ENCODE assay signal across 10 cellular contexts in the genomic region with DNA sequence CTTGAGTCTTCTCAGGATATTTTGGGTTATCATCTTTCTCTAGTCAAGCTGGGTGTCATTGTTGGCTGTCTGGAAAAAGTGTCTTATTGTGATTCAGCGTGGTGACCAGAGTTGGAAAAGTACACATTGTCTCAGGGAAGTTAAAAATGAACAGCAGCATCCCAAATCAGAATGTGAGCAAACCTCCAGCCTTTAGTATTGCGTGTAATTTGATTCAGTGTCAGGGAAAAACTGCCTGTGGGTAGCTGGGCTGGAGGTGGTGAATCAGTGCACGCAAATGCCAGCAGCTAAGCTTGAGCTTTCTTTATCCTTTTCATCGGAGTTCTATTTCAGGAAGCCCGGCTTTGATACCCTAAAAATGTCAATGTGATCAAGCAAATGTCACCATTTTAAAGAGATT. TPM values are rescaled to one million over a fixed set of nuclear protein-coding genes. Genes with fewer than 3 reads are reported as not detected.
A peak's percentile ranks its signal among the peaks of the same experiment; 100 is the strongest.
DNase-seq lines count a peak whose midpoint lies in the region; ATAC-seq and TF ChIP-seq lines count a peak whose summit lies in the region.
"Had no signal": no experiment of that assay in that cellular context is flagged by ENCODE, and none has a peak within 500 bp of the region (broad histone marks: within the 10 kb centered on the region; RNA-seq: fewer than 3 reads in every experiment).

No MANE protein-coding gene starts in this region.

- ATAC-seq in upper lobe of left lung (ENCODE audit: low FRiP score in 2 of 2), result no peak

- H3K9me3 Mint-ChIP-seq in CD8-positive, alpha-beta memory T cell, result no peaks in the 10 kb centered on the region

- POLR2A ChIA-PET in CD8-positive, alpha-beta memory T cell (lab: Charles Lee), result no interaction called here

- peak overlapping the region in 3 of 4 donors; percentile 28 to 39 (median 33) for H3K4me3 ChIP-seq in upper lobe of left lung
- H3K4me3 ChIP-seq in CD8-positive, alpha-beta memory T cell (ENCODE audit: low read length), result no peak overlapping the region
- H3K4me3 ChIP-seq: BLaER1 had no signal

- TF ChIP-seq CTCF in upper lobe of left lung (IDR thresholded peaks at IDR 0.05), result no peak

- peaks cover 0 to 3% (median 2%) of the 10 kb centered on the region in 3 donors for H3K36me3 Mint-ChIP-seq in CD8-positive, alpha-beta memory T cell

- H3K27me3 Mint-ChIP-seq in CD8-positive, alpha-beta memory T cell, result no peaks in the 10 kb centered on the region

- no peak overlapping the region for H3K4me3 Mint-ChIP-seq in CD8-positive, alpha-beta memory T cell

- TF ChIP-seq POLR2A in upper lobe of left lung (IDR thresholded peaks at IDR 0.05), result no peak

- peaks cover 0 to 12% (median 7%) of the 10 kb centered on the region in 4 donors for H3K4me1 ChIP-seq in upper lobe of left lung
- peaks cover 10% of the 10 kb centered on the region for H3K4me1 ChIP-seq in CD8-positive, alpha-beta memory T cell (ENCODE audit: insufficient read depth, low read length)

- no peak for TF ChIP-seq EP300 in upper lobe of left lung (IDR thresholded peaks at IDR 0.05)

- peaks cover 4 to 24% (median 20%) of the 10 kb centered on the region in 3 donors for H3K4me1 Mint-ChIP-seq in CD8-positive, alpha-beta memory T cell

- H3K27ac ChIP-seq in upper lobe of left lung, result peak overlapping the region; percentile 56 to 69 (median 64)
- H3K27ac ChIP-seq in CD8-positive, alpha-beta memory T cell (ENCODE audit: low read depth, low read length), result no peak overlapping the region
- H3K27ac ChIP-seq: BLaER1 had no signal

- DNase-seq in NCI-H82 (lab: John Stamatoyannopoulos, UW) (peak; percentile 29), NCI-H82 treated with DMSO at 0.1 percent for 48 hours (lab: John Stamatoyannopoulos, UW; ENCODE audit: unreplicated experiment) (no peak), cerebellar cortex (ENCODE audit: low spot score) (peak; percentile 33), kidney tubule cell (ENCODE audit: low spot score) (peak; percentile 79), upper lobe of left lung (no peak), NCI-H2196 treated with DMSO at 0.1 percent for 48 hours (lab: John Stamatoyannopoulos, UW; ENCODE audit: unreplicated experiment) (no peak)
- DNase-seq in stimulated activated CD4-positive, alpha-beta T cell treated with anti-CD3 and anti-CD28 coated beads, Interleukin-2, amount 100 ng/mL, for 24 hours, result no peak
- DNase-seq in CD8-positive, alpha-beta memory T cell, result no peak
- DNase-seq: NCI-H1417 treated with DMSO at 0.1 percent for 48 hours had no signal

- CTCF ChIA-PET in CD8-positive, alpha-beta memory T cell (lab: Charles Lee), result interaction anchor here (0.9 to 3.1 kb wide), 3 partner anchors 10 to 347 kb away, joined by 3 to 11 read pairs (median 8); a partner anchor contains a TSS

- H3K36me3 ChIP-seq in upper lobe of left lung, result peaks cover 0 to 16% (median 0%) of the 10 kb centered on the region in 4 donors
- H3K36me3 ChIP-seq in CD8-positive, alpha-beta memory T cell (ENCODE audit: insufficient read depth, low read length), result no peaks in the 10 kb centered on the region
- H3K36me3 ChIP-seq: BLaER1 had no signal

- H3K9me3 ChIP-seq in upper lobe of left lung, result no peaks in the 10 kb centered on the region
- H3K9me3 ChIP-seq in CD8-positive, alpha-beta memory T cell (ENCODE audit: low read length), result no peaks in the 10 kb centered on the region
- H3K9me3 ChIP-seq: BLaER1 had no signal

- WGBS in upper lobe of left lung, 2 donors, result 50 to 79% methylated on average over 5 of the region's 5 CpGs

- H3K27me3 ChIP-seq in upper lobe of left lung, result no peaks in the 10 kb centered on the region
- no peaks in the 10 kb centered on the region for H3K27me3 ChIP-seq in CD8-positive, alpha-beta memory T cell (ENCODE audit: insufficient read depth, low read length, poor library complexity, severe bottlenecking)
- H3K27me3 ChIP-seq: BLaER1 had no signal

- H3K27ac Mint-ChIP-seq in CD8-positive, alpha-beta memory T cell, result no peak overlapping the region

RNA-seq across cellular contexts. Expression of a gene that starts 25.9 kb away (rescaled TPM):
- not detected for total RNA-seq in upper lobe of left lung
- not detected for total RNA-seq in CD8-positive, alpha-beta memory T cell
- polyA plus RNA-seq in CD8-positive, alpha-beta memory T cell, result not detected

Comparison
In these comparisons a context has a peak if more than half of its experiments do, and no peak if none do; other contexts are left out.
1. DNase-seq: peak in NCI-H82 (single experiment), cerebellar cortex (single experiment) and kidney tubule cell (single experiment); none in NCI-H82 treated with DMSO at 0.1 percent for 48 hours (single experiment), upper lobe of left lung (0 of 2), stimulated activated CD4-positive, alpha-beta T cell treated with anti-CD3 and anti-CD28 coated beads, Interleukin-2, amount 100 ng/mL, for 24 hours (0 of 2), NCI-H2196 treated with DMSO at 0.1 percent for 48 hours (single experiment) and CD8-positive, alpha-beta memory T cell (0 of 5).